In the genomic region with DNA sequence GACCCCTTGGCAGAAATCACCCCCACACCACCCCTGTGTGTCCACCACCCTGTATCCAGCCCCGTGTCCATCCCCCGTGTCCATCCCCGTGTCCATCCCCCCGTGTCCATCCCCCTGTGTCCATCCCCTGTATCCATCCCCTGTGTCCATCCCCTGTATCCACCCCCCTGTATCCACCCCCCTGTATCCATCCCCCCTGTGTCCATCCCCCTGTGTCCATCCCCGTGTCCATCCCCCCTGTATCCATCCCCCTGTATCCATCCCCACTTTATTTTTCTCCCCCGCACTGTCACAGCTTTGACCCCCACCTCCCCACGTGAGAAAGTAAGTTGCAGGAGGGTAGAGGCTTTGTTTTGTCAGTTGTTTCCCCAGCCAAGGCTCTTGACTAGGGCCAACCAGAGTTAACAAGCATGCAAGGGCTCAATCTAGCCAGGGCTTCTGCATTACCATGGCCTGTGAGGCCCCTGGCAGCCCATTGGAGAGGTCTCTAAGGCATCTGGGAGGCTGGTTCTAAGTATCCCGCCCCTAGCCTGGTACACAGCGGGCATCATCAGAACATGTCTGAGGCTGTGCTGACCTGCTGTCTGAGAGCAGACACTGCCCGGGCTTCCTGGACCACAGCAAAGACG, we compare ENCODE assay signal across 11 cellular contexts. TPM values are rescaled to one million over a fixed set of nuclear protein-coding genes. Genes with fewer than 3 reads are reported as not detected.
A peak's percentile ranks its signal among the peaks of the same experiment; 100 is the strongest.
DNase-seq lines count a peak whose midpoint lies in the region; ATAC-seq and TF ChIP-seq lines count a peak whose summit lies in the region.
"Had no signal": no experiment of that assay in that cellular context is flagged by ENCODE, and none has a peak within 500 bp of the region (broad histone marks: within the 10 kb centered on the region; RNA-seq: fewer than 3 reads in every experiment).

No MANE protein-coding gene starts in this region.

- H3K79me2 ChIP-seq in GM23338 (replicated peaks; ENCODE audit: insufficient read depth): no peaks in the 10 kb centered on the region

- H2AFZ ChIP-seq in GM23338: no peak overlapping the region

- H3K9me3 ChIP-seq in adipocyte (ENCODE audit: control insufficient read depth, low read length) (no peaks in the 10 kb centered on the region), lower lobe of right lung (no peaks in the 10 kb centered on the region)

- TF ChIP-seq CTCF in GM23338 (conservative IDR thresholded peaks at IDR 0.05; ENCODE audit: low read depth in 2 of 2) (no peak), lower lobe of right lung (IDR thresholded peaks at IDR 0.05) (no peak)

- no peaks in the 10 kb centered on the region for H4K20me1 ChIP-seq in GM23338 (replicated peaks; ENCODE audit: insufficient read depth)

- no peaks in the 10 kb centered on the region for H3F3A ChIP-seq in GM23338 (replicated peaks; ENCODE audit: low read depth)

- no peak overlapping the region for H3K4me2 ChIP-seq in GM23338

- no peaks in the 10 kb centered on the region for H3K27me3 ChIP-seq in GM23338 (ENCODE audit: insufficient read depth)
- peaks cover 9% of the 10 kb centered on the region for H3K27me3 ChIP-seq in adipocyte (replicated peaks; ENCODE audit: control insufficient read depth, insufficient read depth, low read length)
- peaks cover 40% of the 10 kb centered on the region for H3K27me3 ChIP-seq in lower lobe of right lung (ENCODE audit: low read depth)

- H3K4me1 ChIP-seq in GM23338 (ENCODE audit: insufficient read depth) (no peaks in the 10 kb centered on the region), adipocyte (ENCODE audit: control insufficient read depth, insufficient read depth, low read length) (no peaks in the 10 kb centered on the region), lower lobe of right lung (peaks cover 14% of the 10 kb centered on the region)

- no peaks in the 10 kb centered on the region for H3K36me3 Mint-ChIP-seq in GM23338 (ENCODE audit: low read depth)
- H3K36me3 Mint-ChIP-seq: activated naive CD4-positive, alpha-beta T cell treated with anti-CD3 and anti-CD28 coated beads, Interleukin-2, amount 50 U/mL, for 72 hours had no signal

- no peaks in the 10 kb centered on the region for H3K36me3 ChIP-seq in GM23338 (ENCODE audit: insufficient read depth)
- H3K36me3 ChIP-seq in adipocyte (ENCODE audit: control insufficient read depth, insufficient read depth, low read length, severe bottlenecking): no peaks in the 10 kb centered on the region
- no peaks in the 10 kb centered on the region for H3K36me3 ChIP-seq in lower lobe of right lung

- H3K4me3 ChIP-seq in GM23338 (no peak overlapping the region), adipocyte (ENCODE audit: low read length) (no peak overlapping the region), lower lobe of right lung (no peak overlapping the region)

- H3K27ac ChIP-seq in GM23338 (ENCODE audit: low read depth) (no peak overlapping the region), lower lobe of right lung (no peak overlapping the region)

- peaks cover 16% of the 10 kb centered on the region for H3K4me1 Mint-ChIP-seq in GM23338

- H3K4me3 Mint-ChIP-seq in GM23338: no peak overlapping the region

- H3K9me2 ChIP-seq in GM23338 (ENCODE audit: insufficient read depth): no peaks in the 10 kb centered on the region

- no peak overlapping the region for H3K27ac Mint-ChIP-seq in GM23338
- H3K27ac Mint-ChIP-seq: activated naive CD4-positive, alpha-beta T cell treated with anti-CD3 and anti-CD28 coated beads, Interleukin-2, amount 50 U/mL, for 72 hours; progenitor cell of endocrine pancreas had no signal

- peaks cover 3% of the 10 kb centered on the region; the same call in 2 of the 3 replicates for H3K9me3 Mint-ChIP-seq in GM23338
- H3K9me3 Mint-ChIP-seq: activated naive CD4-positive, alpha-beta T cell treated with anti-CD3 and anti-CD28 coated beads, Interleukin-2, amount 50 U/mL, for 72 hours had no signal

- intact Hi-C loops in lower lobe of right lung (cut with DNase I): no loop called here

- H3K9ac ChIP-seq in adipocyte (ENCODE audit: low read length): no peak overlapping the region

- DNase-seq in Daoy (ENCODE audit: low read depth) (peak; percentile 43), GM23338 (ENCODE audit: low spot score) (peak; percentile 37), adipocyte (ENCODE audit: low read depth) (peak; percentile 12), lower lobe of right lung (no peak), SKM-1 (lab: John Stamatoyannopoulos, UW; ENCODE audit: unreplicated experiment) (no peak)
- DNase-seq: activated CD4-positive, alpha-beta T cell treated with anti-CD3 and anti-CD28 coated beads for 1 hour; left ventricle myocardium superior had no signal

- H3K27me3 Mint-ChIP-seq in GM23338 (ENCODE audit: insufficient read depth, low read depth, poor library complexity): peaks cover 11% of the 10 kb centered on the region

- no peak for ATAC-seq in GM23338
- peak; percentile 19 to 48 for ATAC-seq in lower lobe of right lung
- no peak for ATAC-seq in HG03159 (IDR thresholded peaks at IDR 0.05; ENCODE audit: unreplicated experiment)
- ATAC-seq in HG03108 (IDR thresholded peaks at IDR 0.05; ENCODE audit: unreplicated experiment): no peak
- ATAC-seq: left ventricle myocardium superior had no signal

TF ChIP-seq in GM23338, 12 proteins besides CTCF, POLR2A, EP300 and RAD21 (continues in another document):
- TF ChIP-seq, protein P1, sequence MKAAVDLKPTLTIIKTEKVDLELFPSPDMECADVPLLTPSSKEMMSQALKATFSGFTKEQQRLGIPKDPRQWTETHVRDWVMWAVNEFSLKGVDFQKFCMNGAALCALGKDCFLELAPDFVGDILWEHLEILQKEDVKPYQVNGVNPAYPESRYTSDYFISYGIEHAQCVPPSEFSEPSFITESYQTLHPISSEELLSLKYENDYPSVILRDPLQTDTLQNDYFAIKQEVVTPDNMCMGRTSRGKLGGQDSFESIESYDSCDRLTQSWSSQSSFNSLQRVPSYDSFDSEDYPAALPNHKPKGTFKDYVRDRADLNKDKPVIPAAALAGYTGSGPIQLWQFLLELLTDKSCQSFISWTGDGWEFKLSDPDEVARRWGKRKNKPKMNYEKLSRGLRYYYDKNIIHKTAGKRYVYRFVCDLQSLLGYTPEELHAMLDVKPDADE (IDR thresholded peaks at IDR 0.05): no peak
- TF ChIP-seq ZNF331 (CRISPR knock-in tag; IDR thresholded peaks at IDR 0.05; ENCODE audit: low read depth) (no peak), CREB1 (CRISPR knock-in tag; IDR thresholded peaks at IDR 0.05; ENCODE audit: low read depth) (no peak), EZH2phosphoT487 (IDR thresholded peaks at IDR 0.05; ENCODE audit: unreplicated experiment) (no peak), STAT1 (IDR thresholded peaks at IDR 0.05; ENCODE audit: unreplicated experiment) (no peak), POLR2AphosphoS5 (IDR thresholded peaks at IDR 0.05; ENCODE audit: low read depth) (no peak), NANOG (IDR thresholded peaks at IDR 0.05; ENCODE audit: borderline replicate concordance) (no peak), EZH2 (IDR thresholded peaks at IDR 0.05; ENCODE audit: low read depth, unreplicated experiment) (no peak), JUNB (IDR thresholded peaks at IDR 0.05; ENCODE audit: unreplicated experiment) (no peak), ZNF114 (CRISPR knock-in tag; IDR thresholded peaks at IDR 0.05) (no peak)
- TF ChIP-seq, protein P2, sequence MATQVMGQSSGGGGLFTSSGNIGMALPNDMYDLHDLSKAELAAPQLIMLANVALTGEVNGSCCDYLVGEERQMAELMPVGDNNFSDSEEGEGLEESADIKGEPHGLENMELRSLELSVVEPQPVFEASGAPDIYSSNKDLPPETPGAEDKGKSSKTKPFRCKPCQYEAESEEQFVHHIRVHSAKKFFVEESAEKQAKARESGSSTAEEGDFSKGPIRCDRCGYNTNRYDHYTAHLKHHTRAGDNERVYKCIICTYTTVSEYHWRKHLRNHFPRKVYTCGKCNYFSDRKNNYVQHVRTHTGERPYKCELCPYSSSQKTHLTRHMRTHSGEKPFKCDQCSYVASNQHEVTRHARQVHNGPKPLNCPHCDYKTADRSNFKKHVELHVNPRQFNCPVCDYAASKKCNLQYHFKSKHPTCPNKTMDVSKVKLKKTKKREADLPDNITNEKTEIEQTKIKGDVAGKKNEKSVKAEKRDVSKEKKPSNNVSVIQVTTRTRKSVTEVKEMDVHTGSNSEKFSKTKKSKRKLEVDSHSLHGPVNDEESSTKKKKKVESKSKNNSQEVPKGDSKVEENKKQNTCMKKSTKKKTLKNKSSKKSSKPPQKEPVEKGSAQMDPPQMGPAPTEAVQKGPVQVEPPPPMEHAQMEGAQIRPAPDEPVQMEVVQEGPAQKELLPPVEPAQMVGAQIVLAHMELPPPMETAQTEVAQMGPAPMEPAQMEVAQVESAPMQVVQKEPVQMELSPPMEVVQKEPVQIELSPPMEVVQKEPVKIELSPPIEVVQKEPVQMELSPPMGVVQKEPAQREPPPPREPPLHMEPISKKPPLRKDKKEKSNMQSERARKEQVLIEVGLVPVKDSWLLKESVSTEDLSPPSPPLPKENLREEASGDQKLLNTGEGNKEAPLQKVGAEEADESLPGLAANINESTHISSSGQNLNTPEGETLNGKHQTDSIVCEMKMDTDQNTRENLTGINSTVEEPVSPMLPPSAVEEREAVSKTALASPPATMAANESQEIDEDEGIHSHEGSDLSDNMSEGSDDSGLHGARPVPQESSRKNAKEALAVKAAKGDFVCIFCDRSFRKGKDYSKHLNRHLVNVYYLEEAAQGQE (IDR thresholded peaks at IDR 0.05; ENCODE audit: unreplicated experiment): no peak

RNA-seq across cellular contexts. Expression of a gene that starts 18.1 kb away (rescaled TPM):
- total RNA-seq in Daoy (2014; rRNA removed; shearing (Covaris generic)): 7.2 and 11.5 TPM in 2 replicates
- 2.9 and 4.2 TPM in 2 replicates for total RNA-seq in GM23338 (2014; rRNA removed; shearing (Covaris generic))
- polyA plus RNA-seq in GM23338 (2016; fragmentation: Nextera tagmentation; extraction: Ambion mirVana): 1.2 and 1.5 TPM in 2 replicates
- total RNA-seq in lower lobe of right lung: 130 TPM

Comparison
In these comparisons a context has a peak if more than half of its experiments do, and no peak if none do; other contexts are left out.
1. DNase-seq: peak in Daoy (single experiment), GM23338 (single experiment) and adipocyte (single experiment); none in lower lobe of right lung (single experiment) and SKM-1 (single experiment).
2. ATAC-seq: peak in lower lobe of right lung (2 of 2); none in GM23338 (single experiment), HG03159 (single experiment) and HG03108 (single experiment).
3. RNA of a gene that starts 18.1 kb away (total RNA-seq): 130 TPM in lower lobe of right lung (single experiment); 7.2 to 11.5 TPM in Daoy and 2.9 to 4.2 TPM in GM23338; every median in the first group is over 10 times any median in the second.